16 cellular contexts compared by ENCODE assay signal in genomic region chr9:114454652-114455051, GRCh38.
"Had no signal": no experiment of that assay in that cellular context is flagged by ENCODE, and none has a peak within 500 bp of the region (broad histone marks: within the 10 kb centered on the region; RNA-seq: fewer than 3 reads in every experiment).

No MANE protein-coding gene starts in this region.

- ATAC-seq: activated CD4-positive, alpha-beta T cell treated with anti-CD3 and anti-CD28 coated beads for 36 hours; activated CD8-positive, alpha-beta T cell treated with anti-CD3 and anti-CD28 coated beads, Interleukin-2, amount 10 ng/mL, durations not matched to agents 7 days and 5 days; T-cell had no signal

- DNase-seq: activated CD4-positive, alpha-beta T cell treated with anti-CD3 and anti-CD28 coated beads for 36 hours; activated CD8-positive, alpha-beta memory T cell treated with anti-CD3 and anti-CD28 coated beads, Interleukin-2, amount 50 U/mL, for 48 hours; activated CD8-positive, alpha-beta T cell treated with anti-CD3 and anti-CD28 coated beads, Interleukin-2, amount 10 ng/mL, durations not matched to agents 7 days and 5 days; activated naive CD4-positive, alpha-beta T cell treated with anti-CD3 and anti-CD28 coated beads, Interleukin-2, amount 50 U/mL, for 16 hours; activated naive CD8-positive, alpha-beta T cell treated with anti-CD3 and anti-CD28 coated beads, Interleukin-2, amount 10 ng/mL, durations not matched to agents 7 days and 5 days; activated T-cell treated with anti-CD3 and anti-CD28 coated beads, Interleukin-2, amount 50 U/mL, for 1 hour; anterior cingulate cortex; colonic mucosa; Kasumi-1; NCI-H1048; NCI-H146; NCI-H1930; NCI-H345; NCI-H510A; NCI-H526 treated with DMSO at 0.1 percent for 48 hours; T-cell had no signal
